18 cellular contexts compared by ENCODE assay signal in genomic region chr13:26664286-26664685, GRCh38.
DNase-seq lines count a peak whose midpoint lies in the region; ATAC-seq and TF ChIP-seq lines count a peak whose summit lies in the region.
"Had no signal": no experiment of that assay in that cellular context is flagged by ENCODE, and none has a peak within 500 bp of the region (broad histone marks: within the 10 kb centered on the region; RNA-seq: fewer than 3 reads in every experiment).

No MANE protein-coding gene starts in this region.

- no peak overlapping the region for H3K9ac ChIP-seq in trophoblast cell (ENCODE audit: low read length)
- H3K9ac ChIP-seq: BLaER1 had no signal

- no peaks in the 10 kb centered on the region for H4K20me1 ChIP-seq in DOHH2 (ENCODE audit: control insufficient read depth, insufficient read depth, low read depth, low read length)
- H4K20me1 ChIP-seq: BLaER1 had no signal

- H2AFZ ChIP-seq in trophoblast cell (ENCODE audit: insufficient read depth, low read length, poor library complexity): no peak overlapping the region
- H2AFZ ChIP-seq: GM23338 had no signal

- H3K23ac ChIP-seq in trophoblast cell (ENCODE audit: low read length): no peak overlapping the region

- DNase-seq in superior temporal gyrus (ENCODE audit: extremely low spot score) (peak; percentile 23), trophoblast cell (no peak), upper lobe of right lung (no peak)
- DNase-seq: 8988T; CD4-positive, alpha-beta memory T cell; DMS79 treated with DMSO at 0.1 percent for 48 hours; EL; HFFc6; IMR-90 had no signal

- H3K27ac Mint-ChIP-seq in nephron: peak overlapping the region; percentile 5 to 58 (median 9)
- H3K27ac Mint-ChIP-seq: CD14-positive monocyte; CD4-positive, alpha-beta memory T cell; GM23338; HFFc6 had no signal

- no peak overlapping the region for H3K18ac ChIP-seq in trophoblast cell (ENCODE audit: low read length)

- H3F3A ChIP-seq in DOHH2 (ENCODE audit: control insufficient read depth, insufficient read depth): peaks cover 21% of the 10 kb centered on the region

- no peak overlapping the region for H2BK120ac ChIP-seq in trophoblast cell (ENCODE audit: insufficient read depth, low read length, poor library complexity)

- H4K8ac ChIP-seq in trophoblast cell (ENCODE audit: low read depth, low read length): no peak overlapping the region

- H3K4me1 ChIP-seq in DOHH2 (ENCODE audit: control insufficient read depth, low read length) (peaks cover 82% of the 10 kb centered on the region), trophoblast cell (ENCODE audit: control insufficient read depth in 1 of 2, insufficient read depth in 2 of 2, low read length in 2 of 2) (no peaks in the 10 kb centered on the region), upper lobe of right lung (no peaks in the 10 kb centered on the region)
- H3K4me1 ChIP-seq: BLaER1 had no signal

- H3K4ac ChIP-seq in trophoblast cell (ENCODE audit: low read depth, low read length): no peak overlapping the region

- H3K27me3 ChIP-seq in DOHH2 (ENCODE audit: control insufficient read depth, low read length) (no peaks in the 10 kb centered on the region), trophoblast cell (ENCODE audit: insufficient read depth, low read length) (no peaks in the 10 kb centered on the region), upper lobe of right lung (no peaks in the 10 kb centered on the region)
- H3K27me3 ChIP-seq: BLaER1 had no signal

- H3K4me1 Mint-ChIP-seq in nephron: peaks cover 21% of the 10 kb centered on the region
- H3K4me1 Mint-ChIP-seq: CD14-positive monocyte; CD4-positive, alpha-beta memory T cell had no signal

- no peaks in the 10 kb centered on the region for H3K9me3 Mint-ChIP-seq in nephron
- H3K9me3 Mint-ChIP-seq: CD4-positive, alpha-beta memory T cell; GM23338; HFFc6 had no signal

- TF ChIP-seq CTCF in DOHH2 (IDR thresholded peaks at IDR 0.05; ENCODE audit: low read depth, low read length, poor library complexity, severe bottlenecking) (no peak), VCaP (conservative IDR thresholded peaks at IDR 0.05) (no peak), nephron (IDR thresholded peaks at IDR 0.05; ENCODE audit: unreplicated experiment in 3 of 3) (no peak), upper lobe of right lung (IDR thresholded peaks at IDR 0.05) (no peak)

- H3K4me3 ChIP-seq in DOHH2 (ENCODE audit: low read length) (peak overlapping the region; percentile 77), trophoblast cell (ENCODE audit: low read depth, low read length) (no peak overlapping the region), upper lobe of right lung (no peak overlapping the region)
- H3K4me3 ChIP-seq: BLaER1, GM12878, GM23338 had no signal

- no peaks in the 10 kb centered on the region for H3K9me2 ChIP-seq in DOHH2 (replicated peaks; ENCODE audit: control insufficient read depth, low read length)

- H3K27me3 Mint-ChIP-seq in nephron (ENCODE audit: low read depth): no peaks in the 10 kb centered on the region

- peaks cover 20% of the 10 kb centered on the region for H3K36me3 Mint-ChIP-seq in nephron (ENCODE audit: low read depth)
- H3K36me3 Mint-ChIP-seq: CD14-positive monocyte; CD4-positive, alpha-beta memory T cell had no signal

- intact Hi-C loops in upper lobe of right lung (cut with DNase I): no loop called here

- WGBS in trophoblast cell (ENCODE audit: extremely low coverage, insufficient coverage, insufficient read length): no CpG with 5 or more reads among the region's 2 CpGs

- H3K79me2 ChIP-seq in DOHH2 (ENCODE audit: control insufficient read depth, low read length): peaks cover 36% of the 10 kb centered on the region
- H3K79me2 ChIP-seq in trophoblast cell (ENCODE audit: control insufficient read depth, insufficient read depth, low read length, poor library complexity): no peaks in the 10 kb centered on the region

- H3K14ac ChIP-seq in trophoblast cell (ENCODE audit: low read length): no peak overlapping the region

- H4K91ac ChIP-seq in trophoblast cell (ENCODE audit: low read depth, low read length): no peak overlapping the region

- H3K79me1 ChIP-seq in trophoblast cell (ENCODE audit: low read length): no peaks in the 10 kb centered on the region

- no peaks in the 10 kb centered on the region for H3K9me3 ChIP-seq in DOHH2 (ENCODE audit: control insufficient read depth, insufficient read depth, low read length)
- H3K9me3 ChIP-seq in trophoblast cell (ENCODE audit: insufficient read depth, low read depth, low read length): no peaks in the 10 kb centered on the region
- H3K9me3 ChIP-seq in upper lobe of right lung: no peaks in the 10 kb centered on the region
- H3K9me3 ChIP-seq: BLaER1 had no signal

- H2BK5ac ChIP-seq in trophoblast cell (ENCODE audit: low read depth, low read length, poor library complexity): no peak overlapping the region

- ATAC-seq in HG02678 (IDR thresholded peaks at IDR 0.05; ENCODE audit: unreplicated experiment) (no peak), upper lobe of right lung (no peak)
- ATAC-seq: GM12878, GM23338, HCT116 had no signal

- no peak overlapping the region for H2BK12ac ChIP-seq in trophoblast cell (ENCODE audit: low read length)

- H2AK5ac ChIP-seq in trophoblast cell (ENCODE audit: low read length): no peak overlapping the region

- peaks cover 22% of the 10 kb centered on the region for H3K36me3 ChIP-seq in DOHH2 (ENCODE audit: control insufficient read depth, low read length)
- no peaks in the 10 kb centered on the region for H3K36me3 ChIP-seq in trophoblast cell (ENCODE audit: control insufficient read depth in 1 of 2, insufficient read depth in 2 of 2, low read length in 2 of 2)
- H3K36me3 ChIP-seq in upper lobe of right lung: no peaks in the 10 kb centered on the region
- H3K36me3 ChIP-seq: BLaER1 had no signal

- H3K4me3 Mint-ChIP-seq in nephron: no peak overlapping the region
- H3K4me3 Mint-ChIP-seq: CD14-positive monocyte; CD4-positive, alpha-beta memory T cell; GM23338; HFFc6 had no signal

- H3K27ac ChIP-seq in DOHH2 (ENCODE audit: low read depth, low read length) (peak overlapping the region; percentile 91), VCaP (peak overlapping the region; percentile 100), trophoblast cell (ENCODE audit: low read depth, low read length) (no peak overlapping the region), upper lobe of right lung (no peak overlapping the region)
- H3K27ac ChIP-seq: BLaER1 had no signal

- peak overlapping the region; percentile 91 for H3K4me2 ChIP-seq in DOHH2 (ENCODE audit: low read length)
- no peak overlapping the region for H3K4me2 ChIP-seq in trophoblast cell (ENCODE audit: low read length)
- H3K4me2 ChIP-seq: BLaER1, GM23338 had no signal

- no peak overlapping the region for H4K12ac ChIP-seq in trophoblast cell (ENCODE audit: low read depth, low read length)

Comparison
In these comparisons a context has a peak if more than half of its experiments do, and no peak if none do; other contexts are left out.
1. H3K27ac ChIP-seq: peak in DOHH2 (single experiment) and VCaP (single experiment); none in trophoblast cell (single experiment) and upper lobe of right lung (single experiment).